Comparison of ENCODE assay signal across 17 cellular contexts in the genomic region with DNA sequence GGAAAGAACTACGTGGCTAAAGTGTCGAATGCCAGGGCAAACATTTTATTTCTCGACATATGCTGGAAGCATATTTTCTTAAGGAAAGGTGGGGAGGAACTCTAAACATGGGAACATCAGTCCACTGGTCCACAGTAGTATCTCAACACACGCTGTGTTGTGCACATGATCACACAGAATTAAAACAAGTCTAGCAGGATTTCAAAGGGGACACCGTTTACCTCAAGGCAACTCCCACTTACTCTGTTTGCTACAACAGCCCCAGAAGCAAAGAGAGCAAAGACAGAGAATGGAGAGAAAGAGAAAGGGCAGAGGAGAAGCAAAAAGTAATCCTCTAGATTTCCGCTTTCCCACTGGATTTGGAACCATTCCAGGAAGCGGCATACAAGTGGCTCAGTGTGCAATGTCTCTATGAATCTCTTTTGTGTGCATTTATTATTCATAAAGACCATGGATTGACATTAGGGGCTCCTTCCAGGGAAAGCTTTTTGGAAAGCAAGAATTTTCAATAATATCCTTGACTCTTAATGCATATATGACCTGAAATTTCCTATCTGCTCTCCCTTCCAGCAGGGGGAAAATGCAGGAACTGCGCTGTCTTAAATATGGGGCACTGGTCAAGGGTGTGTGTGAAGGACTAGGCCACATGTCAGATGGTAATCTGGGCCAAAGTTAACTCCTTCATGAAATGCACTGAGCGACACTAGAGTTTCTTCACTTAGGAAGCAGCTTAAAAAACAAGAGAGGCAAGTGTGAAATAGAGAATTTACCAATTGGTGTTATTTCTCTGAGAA.
A peak's percentile ranks its signal among the peaks of the same experiment; 100 is the strongest.
DNase-seq lines count a peak whose midpoint lies in the region; ATAC-seq and TF ChIP-seq lines count a peak whose summit lies in the region.
"Had no signal": no experiment of that assay in that cellular context is flagged by ENCODE, and none has a peak within 500 bp of the region (broad histone marks: within the 10 kb centered on the region; RNA-seq: fewer than 3 reads in every experiment).

No MANE protein-coding gene starts in this region.

- DNase-seq in NCI-H1092 treated with DMSO at 0.1 percent for 48 hours (lab: John Stamatoyannopoulos, UW) (peak; percentile 23), NCI-H1092 (lab: John Stamatoyannopoulos, UW) (no peak), NCI-H69 (lab: John Stamatoyannopoulos, UW) (peak; percentile 71), foreskin melanocyte (peak; percentile 75), retinal pigment epithelial cell (ENCODE audit: low read depth) (peak; percentile 18), GM19238 (ENCODE audit: insufficient read length, low spot score) (no peak)
- no peak for DNase-seq in activated T-cell treated with anti-CD3 and anti-CD28 coated beads, Interleukin-2, amount 50 U/mL, for 1 hour
- DNase-seq: activated naive CD8-positive, alpha-beta T cell treated with anti-CD3 and anti-CD28 coated beads for 36 hours; activated T-cell treated with anti-CD3 and anti-CD28 coated beads, Interleukin-2, amount 50 U/mL, for 4 hours; C1 segment of cervical spinal cord; DND-41; hypothalamus; left cardiac atrium; NCI-H226 had no signal

- no peak overlapping the region for H3K4me3 ChIP-seq in retinal pigment epithelial cell (ENCODE audit: low read length)
- H3K4me3 ChIP-seq: skin epidermis, tibial nerve had no signal

- ATAC-seq in GM21515 (IDR thresholded peaks at IDR 0.05; ENCODE audit: unreplicated experiment), result no peak
- ATAC-seq: activated T-cell treated with anti-CD3 and anti-CD28 coated beads, Interleukin-2, amount 50 U/mL, for 4 hours had no signal

- TF ChIP-seq CTCF in retinal pigment epithelial cell (conservative IDR thresholded peaks at IDR 0.05; ENCODE audit: low read depth, low read length), result no peak

Comparison
In these comparisons a context has a peak if more than half of its experiments do, and no peak if none do; other contexts are left out.
1. DNase-seq: peak in NCI-H1092 treated with DMSO at 0.1 percent for 48 hours (single experiment), NCI-H69 (single experiment), foreskin melanocyte (single experiment) and retinal pigment epithelial cell (single experiment); none in NCI-H1092 (single experiment), GM19238 (single experiment) and activated T-cell treated with anti-CD3 and anti-CD28 coated beads, Interleukin-2, amount 50 U/mL, for 1 hour (single experiment).